ENCODE assay signal across 8 cellular contexts in the genomic region with DNA sequence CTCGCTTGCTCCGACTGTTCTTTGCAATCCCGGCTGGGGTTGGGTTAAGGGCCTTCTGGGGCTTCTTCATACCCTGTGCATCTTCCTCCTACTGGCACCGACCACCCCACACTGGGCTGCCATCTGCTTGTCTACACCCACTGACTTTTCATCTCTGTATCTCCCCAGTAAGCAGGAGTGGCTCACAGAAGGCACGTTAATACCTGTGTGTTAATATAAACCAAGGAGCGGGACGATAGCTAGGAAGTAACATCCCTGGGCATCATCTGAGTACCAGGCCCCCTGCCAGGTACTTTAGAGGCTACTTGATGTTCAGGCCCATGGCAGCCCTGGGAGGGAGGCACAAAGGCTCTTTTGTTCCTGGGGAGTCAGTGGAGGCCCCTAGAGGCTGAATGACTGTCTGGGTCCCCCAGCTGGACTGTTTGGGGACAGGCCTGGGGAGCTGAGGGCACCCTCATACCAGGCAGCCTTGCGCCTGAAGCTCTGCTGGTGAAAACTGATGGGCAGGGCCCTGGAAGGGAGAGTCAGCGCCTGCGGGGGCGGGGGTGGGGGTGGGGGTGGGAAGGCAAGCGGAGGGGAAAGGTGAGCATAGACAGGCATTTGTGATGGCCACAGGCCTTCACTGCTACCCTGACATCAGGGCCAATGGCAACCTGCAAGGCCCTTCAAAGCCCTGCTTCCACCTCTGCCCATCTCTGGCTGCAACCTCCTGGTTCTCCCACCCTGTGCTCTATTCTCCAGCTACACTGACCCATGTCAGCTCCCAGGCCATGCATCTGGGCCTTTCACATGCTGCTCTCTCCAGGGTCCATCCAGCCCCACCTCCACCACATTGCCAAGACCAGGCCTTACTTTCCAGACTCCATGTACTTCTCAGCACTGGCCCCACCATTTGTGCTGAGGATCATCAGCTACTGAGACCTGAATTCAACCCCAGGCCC. TPM values are rescaled to one million over a fixed set of nuclear protein-coding genes. Genes with fewer than 3 reads are reported as not detected.
DNase-seq lines count a peak whose midpoint lies in the region; ATAC-seq, FAIRE-seq and TF ChIP-seq lines count a peak whose summit lies in the region.

No MANE protein-coding gene starts in this region.

- peaks cover 6% of the 10 kb centered on the region for H3K9me3 Mint-ChIP-seq in endodermal cell

- H3K27ac Mint-ChIP-seq in endodermal cell: peak overlapping the region; percentile 59

- peaks cover 3% of the 10 kb centered on the region for H3K4me1 ChIP-seq in endodermal cell (ENCODE audit: control insufficient read depth, insufficient read depth, low read length)
- H3K4me1 ChIP-seq in neutrophil (ENCODE audit: control insufficient read depth in 1 of 2, insufficient read depth in 1 of 2, low read depth in 1 of 2, low read length in 1 of 2): peaks cover 12 to 16% of the 10 kb centered on the region in 2 experiments

- POLR2A ChIA-PET in RWPE1 (lab: Yijun Ruan, JAX; ENCODE audit: low non-redundant PET): interaction anchor here (0.6 kb wide), 1 partner anchor 1284 kb away, joined by 4 read pairs; no protein-coding TSS in a partner anchor

- H3K27me3 Mint-ChIP-seq in endodermal cell (ENCODE audit: insufficient read depth): no peaks in the 10 kb centered on the region

- H3K9me3 ChIP-seq in endodermal cell (ENCODE audit: control insufficient read depth, low read length): no peaks in the 10 kb centered on the region
- H3K9me3 ChIP-seq in neutrophil: no peaks in the 10 kb centered on the region

- peak overlapping the region; percentile 21 for H3K4me3 Mint-ChIP-seq in endodermal cell

- no peak for FAIRE-seq in RCC 7860 (lab: Jason Lieb, UNC)

- DNase-seq in NCI-H526 (lab: John Stamatoyannopoulos, UW) (peak; percentile 14 to 27), NCI-H526 treated with DMSO at 0.1 percent for 48 hours (lab: John Stamatoyannopoulos, UW) (no peak), RWPE1 (ENCODE audit: low spot score) (no peak), endodermal cell (no peak), GDM1 (lab: John Stamatoyannopoulos, UW) (no peak), RCC 7860 (ENCODE audit: low spot score) (no peak)

- ATAC-seq in HG03469 (IDR thresholded peaks at IDR 0.05; ENCODE audit: unreplicated experiment): no peak

- H3K27ac ChIP-seq in RWPE1 (peak overlapping the region; percentile 86), endodermal cell (ENCODE audit: low read depth, low read length) (no peak overlapping the region), neutrophil (peak overlapping the region; percentile 86)

- TF ChIP-seq CTCF in RWPE1 (conservative IDR thresholded peaks at IDR 0.05; ENCODE audit: low read depth) (no peak), endodermal cell (conservative IDR thresholded peaks at IDR 0.05) (no peak), neutrophil (IDR thresholded peaks at IDR 0.05) (no peak)

- H3K4me3 ChIP-seq in endodermal cell (ENCODE audit: low read length) (no peak overlapping the region), neutrophil (ENCODE audit: low read depth in 1 of 2, low read length in 1 of 2) (peak overlapping the region; percentile 65 to 71)

- no peaks in the 10 kb centered on the region for H3K36me3 Mint-ChIP-seq in endodermal cell (ENCODE audit: low read depth)

- 65 to 79% methylated on average over 6 to 8 of the region's 12 CpGs for WGBS in endodermal cell (ENCODE audit: insufficient coverage in 1 of 2, insufficient read length in 1 of 2), 2 experiments

- H3K27me3 ChIP-seq in endodermal cell (ENCODE audit: control insufficient read depth, insufficient read depth, low read length, poor library complexity, severe bottlenecking) (no peaks in the 10 kb centered on the region), neutrophil (no peaks in the 10 kb centered on the region)

- CTCF ChIA-PET in RWPE1 (lab: Yijun Ruan, JAX): interaction anchor here (0.5 to 3.5 kb wide), 18 partner anchors 11 to 231 kb away, joined by 3 to 25 read pairs (median 3); no protein-coding TSS in a partner anchor

- no peaks in the 10 kb centered on the region for H3K36me3 ChIP-seq in endodermal cell (ENCODE audit: control insufficient read depth, insufficient read depth, low read length)
- no peaks in the 10 kb centered on the region for H3K36me3 ChIP-seq in neutrophil

- no peak overlapping the region for H3K9ac ChIP-seq in endodermal cell (ENCODE audit: extremely low read depth, low read length, poor library complexity, severe bottlenecking)

- H3K4me1 Mint-ChIP-seq in endodermal cell: peaks cover 20% of the 10 kb centered on the region

RNA-seq across cellular contexts. Expression of a gene that starts 34.2 kb away (rescaled TPM):
- under 1 TPM; 0.18 to 0.24 TPM for total RNA-seq in endodermal cell
- 0.28 TPM for polyA plus RNA-seq in endodermal cell (2013, experiment 1 of 2)
- polyA plus RNA-seq in endodermal cell (2013, experiment 2 of 2): 0.21 TPM

RNA-seq across cellular contexts. Expression of a gene that starts 45.3 kb away (rescaled TPM):
- total RNA-seq in endodermal cell: 100 to 1,000 TPM in 1 of 2 donors, 10 to 100 TPM in 1; 94.8 to 103 TPM
- 84.2 TPM for polyA plus RNA-seq in endodermal cell (2013, experiment 1 of 2)
- polyA plus RNA-seq in endodermal cell (2013, experiment 2 of 2): 82.6 TPM

Comparison
In these comparisons a context has a peak if more than half of its experiments do, and no peak if none do; other contexts are left out.
1. DNase-seq: peak in NCI-H526 (2 of 2); none in NCI-H526 treated with DMSO at 0.1 percent for 48 hours (single experiment), RWPE1 (single experiment), endodermal cell (single experiment), GDM1 (single experiment) and RCC 7860 (single experiment).